Comparison of ENCODE assay signal across 19 cellular contexts in genomic region chr7:72244826-72245398, GRCh38.
DNase-seq lines count a peak whose midpoint lies in the region; ATAC-seq, FAIRE-seq and TF ChIP-seq lines count a peak whose summit lies in the region.
"Had no signal": no experiment of that assay in that cellular context is flagged by ENCODE, and none has a peak within 500 bp of the region (broad histone marks: within the 10 kb centered on the region; RNA-seq: fewer than 3 reads in every experiment).

No MANE protein-coding gene starts in this region.

- intact Hi-C loops in HepG2 (cut with micrococcal nuclease; ENCODE audit: unreplicated experiment), result no loop called here
- intact Hi-C loops in right lobe of liver (cut with DNase I), result no loop called here

- CTCF ChIA-PET in HepG2 (lab: Yijun Ruan, JAX; ENCODE audit: low intra/inter-chr PET ratio, low total read pairs), result no interaction called here

- POLR2A ChIA-PET in HepG2 (lab: Yijun Ruan, JAX), result no interaction called here

- no peak overlapping the region for H2AFZ ChIP-seq in HepG2 (ENCODE audit: low read length)
- H2AFZ ChIP-seq: GM23248 had no signal

- 1% methylated on average over 6 of the region's 10 CpGs for WGBS in HepG2 (ENCODE audit: low lambda C conversion rate)
- WGBS in right lobe of liver (ENCODE audit: insufficient coverage, low coverage, low lambda C conversion rate, missing lambda C conversion rate), result 47% methylated on average over 10 of the region's 10 CpGs

- in situ Hi-C loops in HepG2 (cut with HindIII; ENCODE audit: extremely low pct_ligation_motif_present, low pct_unique_long_range_greater_than_20kb), result no loop called here

- no peaks in the 10 kb centered on the region for H3K27me3 Mint-ChIP-seq in nephron progenitor cell (ENCODE audit: low read depth, poor library complexity)
- H3K27me3 Mint-ChIP-seq: B cell; CD8-positive, alpha-beta memory T cell had no signal

- peaks cover 19% of the 10 kb centered on the region for H3K9me3 Mint-ChIP-seq in nephron progenitor cell

- no peaks in the 10 kb centered on the region for H3K4me1 Mint-ChIP-seq in nephron progenitor cell
- H3K4me1 Mint-ChIP-seq: B cell; CD8-positive, alpha-beta memory T cell had no signal

- DNase-seq in HepG2 (ENCODE audit: low spot score), result no peak
- DNase-seq in right lobe of liver, result no peak
- DNase-seq in SW480 (ENCODE audit: low spot score), result peak; percentile 21
- DNase-seq in foreskin keratinocyte, result no peak
- no peak for DNase-seq in activated CD8-positive, alpha-beta memory T cell treated with anti-CD3 and anti-CD28 coated beads, Interleukin-2, amount 50 U/mL, for 48 hours
- no peak for DNase-seq in NCI-H2081 treated with DMSO at 0.1 percent for 48 hours (lab: John Stamatoyannopoulos, UW)
- no peak for DNase-seq in nephron progenitor cell
- DNase-seq: CD8-positive, alpha-beta memory T cell; COR-L47; DMS 273 treated with DMSO at 0.1 percent for 48 hours; GDM1; GM23248; HCEC 1CT; IMR-90 had no signal

- TF ChIP-seq RAD21 in HepG2 (CRISPR knock-in tag; IDR thresholded peaks at IDR 0.05), result no peak

- H3K4me3 Mint-ChIP-seq in nephron progenitor cell, result no peak overlapping the region
- H3K4me3 Mint-ChIP-seq: B cell; CD8-positive, alpha-beta memory T cell had no signal

- H3K36me3 ChIP-seq in HepG2 (replicated peaks in 1 of 2; ENCODE audit: control insufficient read depth in 1 of 2, insufficient read depth in 2 of 2, low read length in 2 of 2) (no peaks in the 10 kb centered on the region), right lobe of liver (no peaks in the 10 kb centered on the region)
- H3K36me3 ChIP-seq: BLaER1 treated with 17β-estradiol and CSF1 and Interleukin-3, amounts not matched to agents 10 nM and 100 nM had no signal

- no peak for TF ChIP-seq POLR2A in HepG2 (IDR thresholded peaks at IDR 0.05; ENCODE audit: insufficient read depth in 1 of 2, low read depth in 2 of 2, low read length in 2 of 2)
- no peak for TF ChIP-seq POLR2A in right lobe of liver (IDR thresholded peaks at IDR 0.05)

- TF ChIP-seq CTCF in HepG2 (CRISPR knock-in tag; IDR thresholded peaks at IDR 0.05) (no peak), right lobe of liver (IDR thresholded peaks at IDR 0.05) (no peak), foreskin keratinocyte (conservative IDR thresholded peaks at IDR 0.05) (no peak), nephron progenitor cell (IDR thresholded peaks at IDR 0.05) (no peak)

- H4K20me1 ChIP-seq in HepG2 (ENCODE audit: insufficient read depth, low read length), result no peaks in the 10 kb centered on the region
- H4K20me1 ChIP-seq: BLaER1 treated with 17β-estradiol and CSF1 and Interleukin-3, amounts not matched to agents 10 nM and 100 nM had no signal

- H3K4me2 ChIP-seq in HepG2 (ENCODE audit: low read depth, low read length), result no peak overlapping the region
- H3K4me2 ChIP-seq: BLaER1 treated with 17β-estradiol and CSF1 and Interleukin-3, amounts not matched to agents 10 nM and 100 nM had no signal

- H3K36me3 Mint-ChIP-seq in nephron progenitor cell (ENCODE audit: low read depth), result peaks cover 12% of the 10 kb centered on the region
- H3K36me3 Mint-ChIP-seq: CD8-positive, alpha-beta memory T cell had no signal

- TF ChIP-seq EP300 in HepG2 (IDR thresholded peaks at IDR 0.05; ENCODE audit: low read depth in 2 of 2, low read length in 2 of 2) (no peak), HepG2 (CRISPR knock-in tag; IDR thresholded peaks at IDR 0.05; ENCODE audit: borderline replicate concordance) (no peak)

- H3K4me1 ChIP-seq in HepG2 (ENCODE audit: insufficient read depth, low read length) (no peaks in the 10 kb centered on the region), right lobe of liver (no peaks in the 10 kb centered on the region), foreskin keratinocyte (no peaks in the 10 kb centered on the region)
- H3K4me1 ChIP-seq: BLaER1 treated with 17β-estradiol and CSF1 and Interleukin-3, amounts not matched to agents 10 nM and 100 nM had no signal

- no peak for ATAC-seq in HepG2
- no peak for ATAC-seq in right lobe of liver
- ATAC-seq in foreskin keratinocyte, result peak; percentile 68

- H3K27me3 ChIP-seq in HepG2 (ENCODE audit: control insufficient read depth in 1 of 2, insufficient read depth in 2 of 2, low read length in 2 of 2) (peaks cover 0 to 4% of the 10 kb centered on the region in 2 experiments; a peak in 1 of 5 replicates), right lobe of liver (no peaks in the 10 kb centered on the region), foreskin keratinocyte (no peaks in the 10 kb centered on the region)
- H3K27me3 ChIP-seq: BLaER1 treated with 17β-estradiol and CSF1 and Interleukin-3, amounts not matched to agents 10 nM and 100 nM had no signal

- no peak for FAIRE-seq in HepG2 (lab: Jason Lieb, UNC)
- FAIRE-seq: GM12892, GM18507, H54 had no signal

- H3K9ac ChIP-seq in HepG2 (ENCODE audit: insufficient read depth, low read depth, low read length), result no peak overlapping the region
- H3K9ac ChIP-seq: BLaER1 treated with 17β-estradiol and CSF1 and Interleukin-3, amounts not matched to agents 10 nM and 100 nM; GM23248 had no signal

- no peak overlapping the region for H3K27ac Mint-ChIP-seq in nephron progenitor cell
- H3K27ac Mint-ChIP-seq: B cell; CD8-positive, alpha-beta memory T cell had no signal

- H3K4me3 ChIP-seq in HepG2 (replicated peaks in 1 of 3; ENCODE audit: insufficient read depth in 1 of 3, low read depth in 2 of 3, low read length in 3 of 3) (no peak overlapping the region), right lobe of liver (no peak overlapping the region)
- H3K4me3 ChIP-seq: BLaER1 treated with 17β-estradiol and CSF1 and Interleukin-3, amounts not matched to agents 10 nM and 100 nM; GM23248 had no signal

- BruUV-seq in HepG2 (replicated peaks; lab: Mats Ljungman, UMichigan), result no TSS peak

- no peak overlapping the region for H3K27ac ChIP-seq in HepG2 (ENCODE audit: extremely low read length, insufficient read depth, low read length)
- no peak overlapping the region for H3K27ac ChIP-seq in right lobe of liver
- no peak overlapping the region for H3K27ac ChIP-seq in foreskin keratinocyte
- H3K27ac ChIP-seq: BLaER1 treated with 17β-estradiol and CSF1 and Interleukin-3, amounts not matched to agents 10 nM and 100 nM; GM23248 had no signal

- no peaks in the 10 kb centered on the region for H3K79me2 ChIP-seq in HepG2 (ENCODE audit: insufficient read depth, low read length)

- H3K9me3 ChIP-seq in HepG2 (ENCODE audit: low read length) (no peaks in the 10 kb centered on the region; the same call in 1 of the 2 replicates), right lobe of liver (no peaks in the 10 kb centered on the region)

TF ChIP-seq in HepG2, 621 proteins besides CTCF, POLR2A, EP300 and RAD21:
- no peak for TF ChIP-seq ZNF615 (CRISPR knock-in tag; IDR thresholded peaks at IDR 0.05; ENCODE audit: borderline replicate concordance)
- peak; percentile 70 for TF ChIP-seq CREB1 (IDR thresholded peaks at IDR 0.05)
- no peak for TF ChIP-seq CREB1 (CRISPR knock-in tag; IDR thresholded peaks at IDR 0.05)
- no peak for TF ChIP-seq KLF11 (CRISPR knock-in tag; IDR thresholded peaks at IDR 0.05)
- TF ChIP-seq ATF7 (IDR thresholded peaks at IDR 0.05), result peak; percentile 89
- TF ChIP-seq ATF7 (CRISPR knock-in tag; IDR thresholded peaks at IDR 0.05), result no peak
